In the genomic region with DNA sequence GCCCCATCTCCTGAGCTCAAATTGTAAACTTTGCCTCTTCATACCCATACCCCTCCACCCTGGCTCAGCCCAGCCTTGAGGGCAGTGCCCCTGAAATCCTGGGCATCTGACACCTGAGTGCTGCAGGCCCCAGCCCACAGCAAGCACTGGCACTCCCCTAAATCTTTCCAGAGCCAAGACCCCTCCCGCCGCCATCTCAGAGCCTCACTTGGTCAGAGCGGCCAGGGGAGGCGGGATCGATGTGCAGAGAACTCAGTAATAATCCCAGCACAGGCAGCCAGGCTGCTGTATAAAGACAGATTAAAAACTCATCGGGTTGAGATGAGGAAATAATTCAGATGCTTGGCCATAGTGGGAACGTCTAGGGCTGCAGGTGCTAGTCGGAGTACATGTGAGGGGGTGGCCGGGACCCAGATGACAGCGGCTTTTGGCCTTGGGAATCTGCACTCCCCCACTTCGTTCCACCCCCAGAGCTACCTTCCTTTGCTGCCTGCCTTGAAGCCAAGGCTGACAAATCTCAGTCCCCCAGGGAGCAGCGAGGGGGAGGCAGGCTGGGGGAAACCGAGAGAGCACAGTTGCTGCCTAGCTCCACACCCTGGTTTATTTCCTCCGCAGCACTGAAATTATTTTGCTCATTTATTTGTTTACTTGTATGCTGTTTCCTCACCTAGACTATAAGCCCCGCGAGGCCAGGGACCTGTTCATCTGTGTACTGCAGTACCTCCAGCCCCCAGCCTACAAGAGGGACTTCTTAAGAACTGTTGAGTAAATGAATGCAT, we compare ENCODE assay signal across 8 cellular contexts. TPM values are rescaled to one million over a fixed set of nuclear protein-coding genes. Genes with fewer than 3 reads are reported as not detected.
A peak's percentile ranks its signal among the peaks of the same experiment; 100 is the strongest.
DNase-seq lines count a peak whose midpoint lies in the region; ATAC-seq and TF ChIP-seq lines count a peak whose summit lies in the region.

No MANE protein-coding gene starts in this region.

- no peak for DNase-seq in fibroblast of lung (ENCODE audit: low read depth in 2 of 2)
- no peak for DNase-seq in mesenteric fat pad (ENCODE audit: low spot score)
- no peak for DNase-seq in NCI-H524 treated with DMSO at 0.1 percent for 48 hours (lab: John Stamatoyannopoulos, UW)
- DNase-seq in cortex of kidney (lab: John Stamatoyannopoulos, UW): no peak
- DNase-seq in DMS114 treated with DMSO at 0.1 percent for 48 hours (lab: John Stamatoyannopoulos, UW; ENCODE audit: unreplicated experiment): no peak

- no peaks in the 10 kb centered on the region for H3K79me2 ChIP-seq in fibroblast of lung (ENCODE audit: control insufficient read depth, insufficient read depth, low read length)

- H3K4me2 ChIP-seq in BLaER1 treated with 17β-estradiol and CSF1 and Interleukin-3, amounts not matched to agents 10 nM and 100 nM: peak overlapping the region; percentile 86 to 100 (median 95)
- peak overlapping the region; percentile 0 for H3K4me2 ChIP-seq in fibroblast of lung (ENCODE audit: extremely low read depth, insufficient read depth, low read length)

- no peaks in the 10 kb centered on the region; a peak in 2 of 22 replicates for H4K20me1 ChIP-seq in BLaER1 treated with 17β-estradiol and CSF1 and Interleukin-3, amounts not matched to agents 10 nM and 100 nM
- no peaks in the 10 kb centered on the region for H4K20me1 ChIP-seq in fibroblast of lung (ENCODE audit: control insufficient read depth, extremely low read depth, insufficient read depth, low read length)

- no peaks in the 10 kb centered on the region for H3K9me3 ChIP-seq in BLaER1 treated with 17β-estradiol and CSF1 and Interleukin-3, amounts not matched to agents 10 nM and 100 nM (replicated peaks in 1 of 11)
- H3K9me3 ChIP-seq in HUES6 (ENCODE audit: control insufficient read depth, insufficient read depth, low read depth, low read length) (no peaks in the 10 kb centered on the region), fibroblast of lung (ENCODE audit: control insufficient read depth, insufficient read depth, low read depth, low read length) (no peaks in the 10 kb centered on the region)

- peaks cover 28 to 54% (median 43%) of the 10 kb centered on the region in 11 experiments for H3K27me3 ChIP-seq in BLaER1 treated with 17β-estradiol and CSF1 and Interleukin-3, amounts not matched to agents 10 nM and 100 nM
- peaks cover 71% of the 10 kb centered on the region for H3K27me3 ChIP-seq in HUES6 (ENCODE audit: control insufficient read depth, insufficient read depth, low read length)
- peaks cover 70% of the 10 kb centered on the region for H3K27me3 ChIP-seq in fibroblast of lung (ENCODE audit: control insufficient read depth, insufficient read depth, low read length)

- H3K27ac ChIP-seq in BLaER1 treated with 17β-estradiol and CSF1 and Interleukin-3, amounts not matched to agents 10 nM and 100 nM: no peak overlapping the region; a peak in 1 of 22 replicates
- no peak overlapping the region for H3K27ac ChIP-seq in HUES6 (ENCODE audit: low read depth, low read length)
- no peak overlapping the region for H3K27ac ChIP-seq in fibroblast of lung (ENCODE audit: insufficient read depth, low read length)

- no peak for TF ChIP-seq CTCF in fibroblast of lung (conservative IDR thresholded peaks at IDR 0.05 in 1 of 2, IDR thresholded peaks at IDR 0.05 in 1 of 2; ENCODE audit: low read depth in 1 of 2, low read length in 2 of 2)

- peaks cover 13 to 26% (median 21%) of the 10 kb centered on the region in 10 experiments for H3K4me1 ChIP-seq in BLaER1 treated with 17β-estradiol and CSF1 and Interleukin-3, amounts not matched to agents 10 nM and 100 nM
- H3K4me1 ChIP-seq in HUES6 (ENCODE audit: control insufficient read depth, insufficient read depth, low read length) (peaks cover 13% of the 10 kb centered on the region), fibroblast of lung (ENCODE audit: control insufficient read depth, extremely low read depth, insufficient read depth, low read length) (peaks cover 2% of the 10 kb centered on the region)

- H2AFZ ChIP-seq in fibroblast of lung (ENCODE audit: low read length): no peak overlapping the region

- peak overlapping the region; percentile 46 to 69 (median 58); a peak in 15 of 20 replicates for H3K4me3 ChIP-seq in BLaER1 treated with 17β-estradiol and CSF1 and Interleukin-3, amounts not matched to agents 10 nM and 100 nM
- H3K4me3 ChIP-seq in HUES6 (ENCODE audit: low read depth, low read length): peak overlapping the region; percentile 20; the same call in 1 of the 2 replicates
- no peak overlapping the region for H3K4me3 ChIP-seq in fibroblast of lung (replicated peaks in 1 of 4; ENCODE audit: control extremely low read depth in 1 of 4, insufficient read depth in 1 of 4, low read depth in 3 of 4, low read length in 4 of 4)

- no peaks in the 10 kb centered on the region for H3K36me3 ChIP-seq in BLaER1 treated with 17β-estradiol and CSF1 and Interleukin-3, amounts not matched to agents 10 nM and 100 nM
- no peaks in the 10 kb centered on the region for H3K36me3 ChIP-seq in HUES6 (ENCODE audit: control insufficient read depth, insufficient read depth, low read length)
- H3K36me3 ChIP-seq in fibroblast of lung (ENCODE audit: control insufficient read depth, insufficient read depth, low read length): no peaks in the 10 kb centered on the region

- peak; percentile 70 for ATAC-seq in GM19455 (IDR thresholded peaks at IDR 0.05; ENCODE audit: unreplicated experiment)

- peak overlapping the region in 7 of 11 experiments; percentile 23 to 64 (median 56); a peak in 11 of 22 replicates for H3K9ac ChIP-seq in BLaER1 treated with 17β-estradiol and CSF1 and Interleukin-3, amounts not matched to agents 10 nM and 100 nM
- H3K9ac ChIP-seq in HUES6 (ENCODE audit: low read length) (no peak overlapping the region), fibroblast of lung (ENCODE audit: insufficient read depth, low read length) (no peak overlapping the region)

RNA-seq across cellular contexts. Expression of a gene that starts 19.5 kb away (rescaled TPM):
- 2.6 and 3.8 TPM in 2 replicates for total RNA-seq in fibroblast of lung
- 2.5 and 2.9 TPM in 2 replicates for polyA plus RNA-seq in fibroblast of lung
- polyA plus RNA-seq in fibroblast of lung (2012): 5.2 and 6.8 TPM in 2 replicates
- polyA minus RNA-seq in fibroblast of lung (ENCODE audit: low replicate concordance): 11.4 and 25.4 TPM in 2 replicates
- total RNA-seq in mesenteric fat pad: 24.2 TPM

RNA-seq across cellular contexts. Expression of a gene that starts 50.3 kb away (rescaled TPM):
- total RNA-seq in fibroblast of lung: 15.4 and 25.6 TPM in 2 replicates
- 13.5 and 19.1 TPM in 2 replicates for polyA plus RNA-seq in fibroblast of lung
- polyA plus RNA-seq in fibroblast of lung (2012): 18.9 and 21.1 TPM in 2 replicates
- 17.7 and 18.3 TPM in 2 replicates for polyA minus RNA-seq in fibroblast of lung (ENCODE audit: low replicate concordance)
- 11.5 TPM for total RNA-seq in mesenteric fat pad

Comparison
In these comparisons a context has a peak if more than half of its experiments do, and no peak if none do; other contexts are left out.
1. H3K4me3 ChIP-seq: peak in BLaER1 treated with 17β-estradiol and CSF1 and Interleukin-3, amounts not matched to agents 10 nM and 100 nM (10 of 10) and HUES6 (single experiment); none in fibroblast of lung (0 of 4).
2. H3K9ac ChIP-seq: peak in BLaER1 treated with 17β-estradiol and CSF1 and Interleukin-3, amounts not matched to agents 10 nM and 100 nM (7 of 11); none in HUES6 (single experiment) and fibroblast of lung (single experiment).